Comparison of ENCODE assay signal across 30 cellular contexts in the genomic region with DNA sequence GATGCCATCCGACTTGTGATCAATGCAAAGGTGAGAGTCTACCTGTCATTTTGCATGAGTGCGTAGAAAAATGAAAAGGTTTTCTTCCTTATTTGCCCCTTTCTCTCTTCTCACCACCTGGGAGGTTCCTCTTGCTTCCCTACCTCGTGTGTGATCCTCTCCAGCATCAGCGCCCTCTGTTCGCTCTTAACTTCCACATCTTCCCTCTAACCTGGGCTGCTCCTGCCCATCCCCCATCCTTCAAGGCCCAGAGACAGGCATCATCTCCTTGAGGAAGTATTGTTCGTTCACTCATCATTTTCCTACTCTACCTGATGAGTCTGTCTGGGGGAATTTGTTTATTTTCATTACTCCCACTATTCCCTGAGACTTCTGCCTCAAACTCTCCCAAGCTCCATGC.
"Had no signal": no experiment of that assay in that cellular context is flagged by ENCODE, and none has a peak within 500 bp of the region (broad histone marks: within the 10 kb centered on the region; RNA-seq: fewer than 3 reads in every experiment).

No MANE protein-coding gene starts in this region.

- H3K4me1 ChIP-seq: ascending aorta had no signal

- H3K27ac ChIP-seq: ascending aorta, cardiac muscle cell, VCaP had no signal

- FAIRE-seq: TTC549 had no signal

- DNase-seq: activated CD4-positive, alpha-beta memory T cell treated with anti-CD3 and anti-CD28 coated beads, Interleukin-2, amount 10 ng/mL, durations not matched to agents 7 days and 5 days; activated CD4-positive, alpha-beta T cell treated with anti-CD3 and anti-CD28 coated beads for 1 hour; activated CD4-positive, alpha-beta T cell treated with anti-CD3 and anti-CD28 coated beads for 36 hours; activated CD4-positive, alpha-beta T cell treated with anti-CD3 and anti-CD28 coated beads for 48 hours; activated CD4-positive, alpha-beta T cell treated with anti-CD3 and anti-CD28 coated beads, Interleukin-2, amount 10 ng/mL, durations not matched to agents 7 days and 5 days; activated CD4-positive, alpha-beta T cell treated with anti-CD3 and anti-CD28 coated beads, Interleukin-2, amount 50 U/mL, for 48 hours; activated CD4-positive, CD25-positive, alpha-beta regulatory T cell; activated CD8-positive, alpha-beta memory T cell treated with anti-CD3 and anti-CD28 coated beads for 24 hours; activated CD8-positive, alpha-beta memory T cell treated with anti-CD3 and anti-CD28 coated beads, Interleukin-2, amount 10 ng/mL, durations not matched to agents 7 days and 5 days; activated CD8-positive, alpha-beta memory T cell treated with anti-CD3 and anti-CD28 coated beads, Interleukin-2, amount 50 U/mL, for 48 hours; activated CD8-positive, alpha-beta T cell treated with anti-CD3 and anti-CD28 coated beads, Interleukin-2, amount 10 ng/mL, durations not matched to agents 7 days and 5 days; activated effector memory CD4-positive, alpha-beta T cell treated with Interleukin-2 at 50 U/mL for 16 hours; activated gamma-delta T cell; activated naive CD4-positive, alpha-beta T cell treated with anti-CD3 and anti-CD28 coated beads, Interleukin-2, amount 10 ng/mL, durations not matched to agents 7 days and 5 days; activated naive CD4-positive, alpha-beta T cell treated with Interleukin-2 at 50 U/mL for 16 hours; activated naive CD8-positive, alpha-beta T cell treated with anti-CD3 and anti-CD28 coated beads, Interleukin-2, amount 10 ng/mL, durations not matched to agents 7 days and 5 days; activated naive CD8-positive, alpha-beta T cell treated with anti-CD3 and anti-CD28 coated beads, Interleukin-2, amount 50 U/mL, for 24 hours; activated T-cell treated with anti-CD3 and anti-CD28 coated beads, Interleukin-2, amount 50 U/mL, for 24 hours; activated T-cell treated with anti-CD3 and anti-CD28 coated beads, Interleukin-2, amount 50 U/mL, for 48 hours; amygdala; anterior cingulate cortex; caudate nucleus; cerebellar nuclear complex; T-cell; T-helper 2 cell; T-helper 9 cell had no signal

- H3K4me3 ChIP-seq: ascending aorta, cardiac muscle cell had no signal

- H3K36me3 ChIP-seq: ascending aorta, cardiac muscle cell had no signal

- H3K9me3 ChIP-seq: ascending aorta had no signal

- H3K27me3 ChIP-seq: ascending aorta, cardiac muscle cell had no signal
